15 cellular contexts compared by ENCODE assay signal in the genomic region with DNA sequence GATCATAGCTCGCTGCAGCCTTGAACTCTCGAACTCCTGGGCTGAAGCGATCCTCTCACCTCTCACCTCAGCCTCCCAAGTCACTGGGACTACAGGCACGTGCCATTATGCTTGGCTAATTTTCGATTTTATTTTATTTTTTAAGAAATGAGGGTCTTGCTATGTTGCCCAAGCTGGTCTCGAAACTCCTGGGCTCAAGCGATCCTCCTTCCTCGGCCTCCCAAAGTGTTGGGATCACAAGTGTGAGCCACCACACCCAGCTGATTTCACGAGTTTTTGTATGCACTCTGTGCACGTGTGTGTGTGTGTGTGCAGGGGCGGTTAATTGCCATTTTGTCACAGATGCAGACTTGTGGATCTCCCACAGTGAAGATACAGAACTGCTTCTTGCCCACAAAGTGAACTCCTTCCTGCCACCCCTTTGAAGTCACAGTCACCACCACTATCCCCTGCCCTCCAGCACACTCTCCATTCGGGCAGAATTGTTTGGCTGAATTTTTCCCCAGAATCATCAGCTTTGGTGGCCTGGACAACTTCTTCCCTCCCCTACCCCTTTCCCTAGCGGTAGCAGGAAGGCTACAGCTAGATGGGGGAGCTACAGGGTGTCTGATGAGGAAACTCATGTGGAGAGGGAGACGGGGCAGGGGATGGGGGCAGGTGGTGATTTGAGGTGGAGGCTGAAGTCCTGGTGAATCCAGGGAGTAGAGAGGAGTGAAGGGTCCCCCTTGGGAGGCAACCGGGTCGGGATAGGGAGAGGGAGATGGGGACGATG. TPM values are rescaled to one million over a fixed set of nuclear protein-coding genes. Genes with fewer than 3 reads are reported as not detected.
DNase-seq lines count a peak whose midpoint lies in the region; ATAC-seq and TF ChIP-seq lines count a peak whose summit lies in the region.
"Had no signal": no experiment of that assay in that cellular context is flagged by ENCODE, and none has a peak within 500 bp of the region (broad histone marks: within the 10 kb centered on the region; RNA-seq: fewer than 3 reads in every experiment).

No MANE protein-coding gene starts in this region.

- 74% methylated on average over 17 of the region's 17 CpGs for WGBS in suprapubic skin

- no peak for TF ChIP-seq CTCF in activated CD8-positive, alpha-beta T cell treated with anti-CD3 and anti-CD28 coated beads for 36 hours (IDR thresholded peaks at IDR 0.05)
- no peak for TF ChIP-seq CTCF in suprapubic skin (IDR thresholded peaks at IDR 0.05)

- H3K4me3 Mint-ChIP-seq in activated CD8-positive, alpha-beta T cell treated with anti-CD3 and anti-CD28 coated beads for 36 hours = peak overlapping the region; percentile 54
- no peak overlapping the region for H3K4me3 Mint-ChIP-seq in activated CD8-positive, alpha-beta T cell treated with anti-CD3 and anti-CD28 coated beads, Interleukin-2, amount 10 ng/mL, durations not matched to agents 7 days and 5 days
- peak overlapping the region; percentile 25 for H3K4me3 Mint-ChIP-seq in T-helper 17 cell

- H3K27me3 Mint-ChIP-seq in activated CD8-positive, alpha-beta T cell treated with anti-CD3 and anti-CD28 coated beads for 36 hours = peaks cover 14% of the 10 kb centered on the region
- H3K27me3 Mint-ChIP-seq in activated CD8-positive, alpha-beta T cell treated with anti-CD3 and anti-CD28 coated beads, Interleukin-2, amount 10 ng/mL, durations not matched to agents 7 days and 5 days (ENCODE audit: low read depth) = peaks cover 6% of the 10 kb centered on the region
- peaks cover 22% of the 10 kb centered on the region for H3K27me3 Mint-ChIP-seq in T-helper 17 cell

- no peaks in the 10 kb centered on the region for H3K9me3 Mint-ChIP-seq in activated CD8-positive, alpha-beta T cell treated with anti-CD3 and anti-CD28 coated beads for 36 hours
- no peaks in the 10 kb centered on the region for H3K9me3 Mint-ChIP-seq in activated CD8-positive, alpha-beta T cell treated with anti-CD3 and anti-CD28 coated beads, Interleukin-2, amount 10 ng/mL, durations not matched to agents 7 days and 5 days (ENCODE audit: insufficient read depth)
- H3K9me3 Mint-ChIP-seq: effector memory CD8-positive, alpha-beta T cell had no signal

- H3K9me3 ChIP-seq in T-helper 17 cell (ENCODE audit: control insufficient read depth, low read length, poor library complexity, severe bottlenecking) = no peaks in the 10 kb centered on the region
- H3K9me3 ChIP-seq in iPS-15b (ENCODE audit: control insufficient read depth, insufficient read depth, low read length) = no peaks in the 10 kb centered on the region
- no peaks in the 10 kb centered on the region for H3K9me3 ChIP-seq in suprapubic skin
- H3K9me3 ChIP-seq: gastrocnemius medialis, left lung, transverse colon had no signal

- H3K27ac ChIP-seq in rectal smooth muscle tissue (ENCODE audit: low read depth, low read length) = no peak overlapping the region
- no peak overlapping the region for H3K27ac ChIP-seq in suprapubic skin
- H3K27ac ChIP-seq: gastrocnemius medialis, left lung had no signal

- H3K36me3 ChIP-seq in iPS-15b (ENCODE audit: control insufficient read depth, insufficient read depth, low read length) (no peaks in the 10 kb centered on the region), rectal smooth muscle tissue (ENCODE audit: control insufficient read depth, insufficient read depth, low read length) (no peaks in the 10 kb centered on the region), suprapubic skin (no peaks in the 10 kb centered on the region)
- H3K36me3 ChIP-seq: gastrocnemius medialis, left lung, transverse colon had no signal

- no peak overlapping the region for H3K27ac Mint-ChIP-seq in activated CD8-positive, alpha-beta T cell treated with anti-CD3 and anti-CD28 coated beads for 36 hours
- H3K27ac Mint-ChIP-seq in activated CD8-positive, alpha-beta T cell treated with anti-CD3 and anti-CD28 coated beads, Interleukin-2, amount 10 ng/mL, durations not matched to agents 7 days and 5 days = no peak overlapping the region
- H3K27ac Mint-ChIP-seq in T-helper 17 cell = no peak overlapping the region

- H3K9ac ChIP-seq in iPS-15b (ENCODE audit: low read depth, low read length) (peak overlapping the region; percentile 8), rectal smooth muscle tissue (ENCODE audit: low read length) (no peak overlapping the region)

- H3K4me3 ChIP-seq in iPS-15b (ENCODE audit: low read depth, low read length) (peak overlapping the region; percentile 57), rectal smooth muscle tissue (ENCODE audit: low read length) (peak overlapping the region; percentile 22), suprapubic skin (no peak overlapping the region)

- intact Hi-C loops in activated CD8-positive, alpha-beta T cell treated with anti-CD3 and anti-CD28 coated beads for 36 hours (cut with micrococcal nuclease) = no loop called here

- no peak for TF ChIP-seq EP300 in suprapubic skin (IDR thresholded peaks at IDR 0.05)

- no peak for DNase-seq in activated CD8-positive, alpha-beta T cell treated with anti-CD3 and anti-CD28 coated beads for 36 hours
- no peak for DNase-seq in activated CD8-positive, alpha-beta T cell treated with anti-CD3 and anti-CD28 coated beads, Interleukin-2, amount 10 ng/mL, durations not matched to agents 7 days and 5 days
- no peak for DNase-seq in T-helper 17 cell
- no peak for DNase-seq in suprapubic skin (ENCODE audit: low spot score in 2 of 2)
- DNase-seq in CD1c-positive myeloid dendritic cell (ENCODE audit: extremely low spot score) = no peak
- no peak for DNase-seq in NCI-H2081 (lab: John Stamatoyannopoulos, UW)
- DNase-seq: gastrocnemius medialis, HCEC 1CT, NCI-H2171 had no signal

- H3K4me1 ChIP-seq in iPS-15b (ENCODE audit: control insufficient read depth, insufficient read depth, low read length) = peaks cover 5% of the 10 kb centered on the region
- no peaks in the 10 kb centered on the region for H3K4me1 ChIP-seq in rectal smooth muscle tissue (ENCODE audit: control insufficient read depth, insufficient read depth, low read length)
- H3K4me1 ChIP-seq in suprapubic skin = peaks cover 17% of the 10 kb centered on the region
- H3K4me1 ChIP-seq: gastrocnemius medialis had no signal

- CTCF ChIA-PET in activated CD8-positive, alpha-beta T cell treated with anti-CD3 and anti-CD28 coated beads for 36 hours (lab: Charles Lee) = interaction anchor here (1.1 to 3.0 kb wide), 4 partner anchors 8 to 33 kb away, joined by 3 to 10 read pairs (median 4); no protein-coding TSS in a partner anchor
- CTCF ChIA-PET in activated CD8-positive, alpha-beta T cell treated with anti-CD3 and anti-CD28 coated beads, Interleukin-2, amount 10 ng/mL, durations not matched to agents 7 days and 5 days (lab: Charles Lee) = interaction anchor here (1.5 to 1.9 kb wide), 2 partner anchors 8 to 21 kb away, joined by 4 to 6 read pairs; no protein-coding TSS in a partner anchor

- no peak for ATAC-seq in activated CD8-positive, alpha-beta T cell treated with anti-CD3 and anti-CD28 coated beads for 36 hours
- ATAC-seq in activated CD8-positive, alpha-beta T cell treated with anti-CD3 and anti-CD28 coated beads, Interleukin-2, amount 10 ng/mL, durations not matched to agents 7 days and 5 days = no peak
- no peak for ATAC-seq in T-helper 17 cell

- no peaks in the 10 kb centered on the region for H3K27me3 ChIP-seq in iPS-15b (ENCODE audit: control insufficient read depth, insufficient read depth, low read length)
- peaks cover 29% of the 10 kb centered on the region for H3K27me3 ChIP-seq in rectal smooth muscle tissue (ENCODE audit: control insufficient read depth, insufficient read depth, low read length)
- peaks cover 47% of the 10 kb centered on the region for H3K27me3 ChIP-seq in suprapubic skin

- POLR2A ChIA-PET in activated CD8-positive, alpha-beta T cell treated with anti-CD3 and anti-CD28 coated beads for 36 hours (lab: Charles Lee) = interaction anchor here (1.5 kb wide), 1 partner anchor 8 kb away, joined by 4 read pairs; no protein-coding TSS in a partner anchor
- POLR2A ChIA-PET in activated CD8-positive, alpha-beta T cell treated with anti-CD3 and anti-CD28 coated beads, Interleukin-2, amount 10 ng/mL, durations not matched to agents 7 days and 5 days (lab: Charles Lee) = interaction anchor here (1.8 kb wide), 1 partner anchor 8 kb away, joined by 7 read pairs; no protein-coding TSS in a partner anchor

- no peak for TF ChIP-seq POLR2A in suprapubic skin (IDR thresholded peaks at IDR 0.05)

- H3K4me1 Mint-ChIP-seq in activated CD8-positive, alpha-beta T cell treated with anti-CD3 and anti-CD28 coated beads for 36 hours (ENCODE audit: low read depth) = peaks cover 11% of the 10 kb centered on the region
- peaks cover 12% of the 10 kb centered on the region for H3K4me1 Mint-ChIP-seq in activated CD8-positive, alpha-beta T cell treated with anti-CD3 and anti-CD28 coated beads, Interleukin-2, amount 10 ng/mL, durations not matched to agents 7 days and 5 days (ENCODE audit: low read depth)
- peaks cover 7% of the 10 kb centered on the region for H3K4me1 Mint-ChIP-seq in T-helper 17 cell

- H3K36me3 Mint-ChIP-seq in activated CD8-positive, alpha-beta T cell treated with anti-CD3 and anti-CD28 coated beads for 36 hours (ENCODE audit: low read depth) = no peaks in the 10 kb centered on the region
- H3K36me3 Mint-ChIP-seq in activated CD8-positive, alpha-beta T cell treated with anti-CD3 and anti-CD28 coated beads, Interleukin-2, amount 10 ng/mL, durations not matched to agents 7 days and 5 days (ENCODE audit: low read depth) = no peaks in the 10 kb centered on the region
- H3K36me3 Mint-ChIP-seq in T-helper 17 cell (ENCODE audit: low read depth) = no peaks in the 10 kb centered on the region

RNA-seq across cellular contexts. Expression of a gene that starts 59.6 kb away (rescaled TPM):
- under 1 TPM; 0.20 to 0.56 TPM for total RNA-seq in activated CD8-positive, alpha-beta T cell treated with anti-CD3 and anti-CD28 coated beads for 36 hours
- under 1 TPM; 0.55 to 0.61 TPM for total RNA-seq in activated CD8-positive, alpha-beta T cell treated with anti-CD3 and anti-CD28 coated beads, Interleukin-2, amount 10 ng/mL, durations not matched to agents 7 days and 5 days
- total RNA-seq in T-helper 17 cell (under 1 TPM; 0.42 to 0.57 TPM), suprapubic skin (under 1 TPM in 3 of 4 donors, not detected in 1; 0.17 to 0.87 (median 0.64) TPM)
- total RNA-seq: gastrocnemius medialis, omental fat pad had no signal
